In the genomic region with DNA sequence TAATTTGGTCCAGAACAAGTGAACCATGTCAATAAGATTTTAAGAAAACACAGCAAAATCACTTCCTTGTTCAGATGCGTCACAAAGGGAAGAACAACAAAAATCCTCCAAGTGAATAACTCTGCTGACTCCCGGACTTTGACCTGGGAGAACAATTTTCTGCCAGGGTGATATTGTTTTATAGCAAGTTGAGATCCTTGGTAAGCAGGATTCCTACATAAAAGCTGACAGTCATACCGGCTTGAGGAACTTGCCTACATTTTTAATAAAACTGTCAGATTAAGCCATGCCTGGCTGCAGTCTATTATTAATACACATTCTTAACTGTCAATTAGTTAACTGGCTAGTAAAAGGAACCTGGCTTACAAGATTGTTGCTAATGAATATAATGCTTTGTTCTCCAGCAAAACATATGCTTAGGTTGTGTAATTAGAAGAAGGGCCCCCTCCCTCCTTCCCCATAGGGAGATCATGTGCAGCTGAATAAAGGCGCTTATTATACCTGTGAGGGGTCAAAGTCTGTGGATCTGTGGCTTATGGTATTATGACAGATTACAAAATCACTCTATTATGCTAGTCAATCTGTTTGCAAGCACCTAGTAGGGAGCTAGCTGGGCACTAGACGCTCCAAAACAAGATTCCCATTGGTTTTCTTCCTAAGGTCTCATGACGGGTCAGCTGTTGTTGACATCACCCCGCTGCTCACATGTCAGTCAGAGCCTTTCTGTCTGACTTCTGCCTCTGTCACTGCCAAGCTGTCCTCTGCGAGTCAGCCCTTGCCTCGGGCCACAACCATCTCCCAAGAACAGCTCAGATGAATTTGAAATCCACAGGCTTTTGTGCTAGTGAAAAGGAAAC, we compare ENCODE assay signal across 9 cellular contexts. TPM values are rescaled to one million over a fixed set of nuclear protein-coding genes. Genes with fewer than 3 reads are reported as not detected.
A peak's percentile ranks its signal among the peaks of the same experiment; 100 is the strongest.
DNase-seq lines count a peak whose midpoint lies in the region; ATAC-seq and FAIRE-seq lines count a peak whose summit lies in the region.
"Had no signal": no experiment of that assay in that cellular context is flagged by ENCODE, and none has a peak within 500 bp of the region (broad histone marks: within the 10 kb centered on the region; RNA-seq: fewer than 3 reads in every experiment).

No MANE protein-coding gene starts in this region.

- WGBS in mesendoderm (ENCODE audit: extremely low coverage, insufficient coverage, low lambda C conversion rate), result no CpG with 5 or more reads among the region's 9 CpGs

- no peak overlapping the region for H3K27ac ChIP-seq in mesendoderm (ENCODE audit: low read depth, low read length)

- H3K4me1 ChIP-seq in mesendoderm (ENCODE audit: control insufficient read depth, low read depth, low read length), result peaks cover 5% of the 10 kb centered on the region

- H3K79me2 ChIP-seq in mesendoderm (ENCODE audit: control insufficient read depth, insufficient read depth, low read length), result no peaks in the 10 kb centered on the region

- no peak overlapping the region for H2BK5ac ChIP-seq in mesendoderm (ENCODE audit: low read length)

- H2AK5ac ChIP-seq in mesendoderm (ENCODE audit: low read length), result no peak overlapping the region

- no peak overlapping the region for H3K56ac ChIP-seq in mesendoderm (ENCODE audit: low read length)

- H3K36me3 ChIP-seq in mesendoderm (ENCODE audit: control insufficient read depth, insufficient read depth, low read length), result no peaks in the 10 kb centered on the region

- intact Hi-C loops in Right ventricle myocardium inferior (cut with DNase I), result no loop called here

- FAIRE-seq in colon (lab: Jason Lieb, UNC), result peak; percentile 93

- no peak for ATAC-seq in Right ventricle myocardium inferior
- no peak for ATAC-seq in HG03439 (IDR thresholded peaks at IDR 0.05; ENCODE audit: unreplicated experiment)

- H2BK15ac ChIP-seq in mesendoderm (replicated peaks; ENCODE audit: low read depth), result no peak overlapping the region

- no peak overlapping the region for H3K4me3 ChIP-seq in mesendoderm (ENCODE audit: low read length)

- no peak overlapping the region for H3K23ac ChIP-seq in mesendoderm (ENCODE audit: low read length)

- no peak overlapping the region for H3K18ac ChIP-seq in mesendoderm (ENCODE audit: low read length)

- H4K5ac ChIP-seq in mesendoderm (ENCODE audit: low read length), result no peak overlapping the region

- DNase-seq in C1 segment of cervical spinal cord (lab: John Stamatoyannopoulos, UW) (peak in 13 of 14 donors; percentile 11 to 81 (median 58)), NCI-H2171 treated with DMSO at 0.1 percent for 48 hours (lab: John Stamatoyannopoulos, UW) (peak; percentile 76), mesendoderm (peak; percentile 77), Right ventricle myocardium inferior (ENCODE audit: missing footprints) (no peak), NK-92 (lab: John Stamatoyannopoulos, UW; ENCODE audit: unreplicated experiment) (no peak)
- DNase-seq in stimulated activated naive CD4-positive, alpha-beta T cell (lab: John Stamatoyannopoulos, UW), result no peak
- DNase-seq: naive B cell had no signal

- no peak overlapping the region for H3K4ac ChIP-seq in mesendoderm (ENCODE audit: low read depth, low read length)

- H4K8ac ChIP-seq in mesendoderm (ENCODE audit: low read depth, low read length), result no peak overlapping the region

- H3K27me3 ChIP-seq in mesendoderm (ENCODE audit: insufficient read depth, low read length, poor library complexity), result no peaks in the 10 kb centered on the region

- H3K79me1 ChIP-seq in mesendoderm (ENCODE audit: low read length), result no peaks in the 10 kb centered on the region

- no peak overlapping the region for H3K9ac ChIP-seq in mesendoderm (ENCODE audit: low read length)

- H3K4me2 ChIP-seq in mesendoderm (ENCODE audit: low read length), result no peak overlapping the region

- no peak overlapping the region for H2BK120ac ChIP-seq in mesendoderm (ENCODE audit: low read depth, low read length)

RNA-seq across cellular contexts. Expression of gene SEC63, which starts 44.6 kb away (rescaled TPM):
- 58.7 TPM for polyA plus RNA-seq in mesendoderm (2013, experiment 1 of 2)
- 59.4 TPM for polyA plus RNA-seq in mesendoderm (2013, experiment 2 of 2)
- 52.9 TPM for total RNA-seq in Right ventricle myocardium inferior

Comparison
In these comparisons a context has a peak if more than half of its experiments do, and no peak if none do; other contexts are left out.
1. DNase-seq: peak in C1 segment of cervical spinal cord (13 of 14), NCI-H2171 treated with DMSO at 0.1 percent for 48 hours (single experiment) and mesendoderm (single experiment); none in Right ventricle myocardium inferior (single experiment), NK-92 (single experiment) and stimulated activated naive CD4-positive, alpha-beta T cell (0 of 6).